ENCODE assay signal across 6 cellular contexts in genomic region chr9:35659340-35659739, GRCh38. TPM values are rescaled to one million over a fixed set of nuclear protein-coding genes. Genes with fewer than 3 reads are reported as not detected.
A peak's percentile ranks its signal among the peaks of the same experiment; 100 is the strongest.
DNase-seq lines count a peak whose midpoint lies in the region; ATAC-seq and TF ChIP-seq lines count a peak whose summit lies in the region.

No MANE protein-coding gene starts in this region.

- H3K9ac ChIP-seq in PC-3 (ENCODE audit: low read length), result peak overlapping the region; percentile 97

- peak overlapping the region; percentile 98 for H3K4me2 ChIP-seq in PC-3 (ENCODE audit: low read length)

- H2AFZ ChIP-seq in ACC112 (ENCODE audit: low read length, unreplicated experiment), result no peak overlapping the region
- H2AFZ ChIP-seq in PC-3 (ENCODE audit: low read length), result no peak overlapping the region

- WGBS in heart right ventricle, 2 donors, result 27 to 39% methylated on average over 3 of the region's 3 CpGs

- POLR2A ChIA-PET in PC-3 (lab: Charles Lee; ENCODE audit: unreplicated experiment), result no interaction called here

- H3K27ac ChIP-seq in ACC112 (ENCODE audit: low read depth, low read length), result peak overlapping the region; percentile 99
- peak overlapping the region; percentile 98 for H3K27ac ChIP-seq in PC-3 (ENCODE audit: low read length)
- peak overlapping the region; percentile 95 to 99 (median 98) for H3K27ac ChIP-seq in heart right ventricle

- intact Hi-C loops in PC-3 (cut with micrococcal nuclease), result loop anchor here (2.0 to 10.0 kb wide), 3 partner anchors 38 to 135 kb away; partner anchors contain the start of gene NPR2
- intact Hi-C loops in heart right ventricle (cut with DNase I), result loop anchor here in 9 of 10 donors (1.0 to 10.0 kb wide), 13 partner anchors 29 to 245 kb away; partner anchors contain the start of genes SPAG8 (in 3 of the 9), HINT2 (in 2 of the 9), TPM2 (in 2 of the 9) and CREB3 (in 1 of the 9)

- no TSS peak for BruUV-seq in PC-3 (replicated peaks; lab: Mats Ljungman, UMichigan)

- H4K20me1 ChIP-seq in PC-3 (ENCODE audit: low read length), result no peaks in the 10 kb centered on the region

- H3K4me3 ChIP-seq in ACC112 (ENCODE audit: low read depth, low read length) (peak overlapping the region; percentile 87), PC-3 (ENCODE audit: low read length) (peak overlapping the region; percentile 96), heart right ventricle (peak overlapping the region; percentile 73 to 98 (median 88))

- no peak for TF ChIP-seq CTCF in PC-3 (conservative IDR thresholded peaks at IDR 0.05; ENCODE audit: low read depth, low read length)
- TF ChIP-seq CTCF in heart right ventricle (IDR thresholded peaks at IDR 0.05), result no peak

- ATAC-seq in PC-3 (peak; percentile 28), heart right ventricle (peak in 5 of 8 donors; percentile 3 to 36 (median 19)), HG02678 (IDR thresholded peaks at IDR 0.05; ENCODE audit: unreplicated experiment) (no peak), HG03565 (IDR thresholded peaks at IDR 0.05; ENCODE audit: unreplicated experiment) (no peak)

- CTCF ChIA-PET in PC-3 (lab: Charles Lee), result no interaction called here

- no peaks in the 10 kb centered on the region for H3K27me3 ChIP-seq in ACC112 (ENCODE audit: insufficient read depth, low read length)
- no peaks in the 10 kb centered on the region for H3K27me3 ChIP-seq in PC-3 (ENCODE audit: low read length)
- H3K27me3 ChIP-seq in heart right ventricle, result no peaks in the 10 kb centered on the region

- peaks cover 7% of the 10 kb centered on the region for H3F3A ChIP-seq in PC-3 (ENCODE audit: low read length, unreplicated experiment)

- H3K9me2 ChIP-seq in PC-3 (replicated peaks; ENCODE audit: low read length), result no peaks in the 10 kb centered on the region

- H3K79me2 ChIP-seq in ACC112 (ENCODE audit: control insufficient read depth, insufficient read depth, low read length, unreplicated experiment) (peaks cover 24% of the 10 kb centered on the region), PC-3 (ENCODE audit: low read length) (peaks cover 33% of the 10 kb centered on the region)

- 0 out of 2 replicates have a peak, but pooled peaks cover 6% of the 10 kb centered on the region for H3K36me3 ChIP-seq in ACC112 (ENCODE audit: insufficient read depth, low read length)
- peaks cover 20% of the 10 kb centered on the region for H3K36me3 ChIP-seq in PC-3 (ENCODE audit: low read depth, low read length)
- peaks cover 0 to 29% (median 9%) of the 10 kb centered on the region in 9 donors for H3K36me3 ChIP-seq in heart right ventricle

- H3K4me1 ChIP-seq in ACC112 (ENCODE audit: control insufficient read depth, insufficient read depth, low read length, unreplicated experiment) (peaks cover 55% of the 10 kb centered on the region), PC-3 (ENCODE audit: insufficient read depth, low read length) (peaks cover 37% of the 10 kb centered on the region), heart right ventricle (peaks cover 0 to 55% (median 34%) of the 10 kb centered on the region in 9 donors)

- DNase-seq in PC-3 (peak; percentile 84), heart right ventricle (no peak), NCI-H2227 treated with DMSO at 0.1 percent for 48 hours (lab: John Stamatoyannopoulos, UW) (no peak)

- H3K9me3 ChIP-seq in PC-3 (ENCODE audit: low read length) (no peaks in the 10 kb centered on the region), heart right ventricle (no peaks in the 10 kb centered on the region)

RNA-seq across cellular contexts. Expression of gene CCDC107, which starts 1.2 kb away (rescaled TPM):
- total RNA-seq in PC-3 (2014; rRNA removed) (34.9 and 37.0 TPM in 2 replicates), heart right ventricle (10 to 100 TPM; 37.9 to 54.0 (median 43.9) TPM)
- polyA plus RNA-seq in heart right ventricle, result 100 to 1,000 TPM in 1 of 2 donors, 10 to 100 TPM in 1; 95.3 to 210 TPM

RNA-seq across cellular contexts. Expression of gene RMRP, which starts 1.5 kb away (rescaled TPM):
- 23,421 and 36,790 TPM in 2 replicates for total RNA-seq in PC-3 (2014; rRNA removed)
- total RNA-seq in heart right ventricle, result over 10,000 TPM in 3 of 10 donors, 1,000 to 10,000 TPM in 7; 3,879 to 14,997 (median 5,788) TPM
- polyA plus RNA-seq in heart right ventricle, result 100 to 1,000 TPM in 1 of 2 donors, 10 to 100 TPM in 1; 14.9 to 476 TPM

RNA-seq across cellular contexts. Expression of gene ARHGEF39, which starts 5.7 kb away (rescaled TPM):
- total RNA-seq in PC-3 (2014; rRNA removed), result 2.6 and 4.1 TPM in 2 replicates
- total RNA-seq in heart right ventricle, result under 1 TPM in 8 of 10 donors, not detected in 2; 0.09 to 0.85 (median 0.30) TPM
- 1 to 10 TPM in 1 of 2 donors, under 1 TPM in 1; 0.35 to 1.3 TPM for polyA plus RNA-seq in heart right ventricle

RNA-seq across cellular contexts. Expression of gene SIT1, which starts 8.6 kb away (rescaled TPM):
- total RNA-seq in PC-3 (2014; rRNA removed) (not detected in 2 replicates), heart right ventricle (1 to 10 TPM in 1 of 10 donors, under 1 TPM in 5, not detected in 4; 0.19 to 3.6 (median 0.33) TPM)
- polyA plus RNA-seq in heart right ventricle, result under 1 TPM in 1 of 2 donors, not detected in 1; 0.25 TPM

RNA-seq across cellular contexts. Expression of gene CA9, which starts 14.4 kb away (rescaled TPM):
- 7.7 and 11.2 TPM in 2 replicates for total RNA-seq in PC-3 (2014; rRNA removed)
- 10 to 100 TPM in 1 of 10 donors, 1 to 10 TPM in 1, under 1 TPM in 3, not detected in 5; 0.20 to 13.2 (median 0.24) TPM for total RNA-seq in heart right ventricle
- 1 to 10 TPM in 1 of 2 donors, not detected in 1; 1.0 TPM for polyA plus RNA-seq in heart right ventricle

Comparison
In these comparisons a context has a peak if more than half of its experiments do, and no peak if none do; other contexts are left out.
1. ATAC-seq: peak in PC-3 (single experiment) and heart right ventricle (5 of 8); none in HG02678 (single experiment) and HG03565 (single experiment).
2. Peak in every context shown above with its lines, with median percentiles within 50 percentile points of each other: H3K27ac ChIP-seq and H3K4me3 ChIP-seq.